Comparison of ENCODE assay signal across 1 cellular context in genomic region chr17:58391302-58391984, GRCh38.
TF ChIP-seq lines count a peak whose summit lies in the region.

No MANE protein-coding gene starts in this region.

TF ChIP-seq in HepG2, 621 proteins besides CTCF, POLR2A, EP300 and RAD21 (continued from another document and continues in another):
- TF ChIP-seq, protein P1, sequence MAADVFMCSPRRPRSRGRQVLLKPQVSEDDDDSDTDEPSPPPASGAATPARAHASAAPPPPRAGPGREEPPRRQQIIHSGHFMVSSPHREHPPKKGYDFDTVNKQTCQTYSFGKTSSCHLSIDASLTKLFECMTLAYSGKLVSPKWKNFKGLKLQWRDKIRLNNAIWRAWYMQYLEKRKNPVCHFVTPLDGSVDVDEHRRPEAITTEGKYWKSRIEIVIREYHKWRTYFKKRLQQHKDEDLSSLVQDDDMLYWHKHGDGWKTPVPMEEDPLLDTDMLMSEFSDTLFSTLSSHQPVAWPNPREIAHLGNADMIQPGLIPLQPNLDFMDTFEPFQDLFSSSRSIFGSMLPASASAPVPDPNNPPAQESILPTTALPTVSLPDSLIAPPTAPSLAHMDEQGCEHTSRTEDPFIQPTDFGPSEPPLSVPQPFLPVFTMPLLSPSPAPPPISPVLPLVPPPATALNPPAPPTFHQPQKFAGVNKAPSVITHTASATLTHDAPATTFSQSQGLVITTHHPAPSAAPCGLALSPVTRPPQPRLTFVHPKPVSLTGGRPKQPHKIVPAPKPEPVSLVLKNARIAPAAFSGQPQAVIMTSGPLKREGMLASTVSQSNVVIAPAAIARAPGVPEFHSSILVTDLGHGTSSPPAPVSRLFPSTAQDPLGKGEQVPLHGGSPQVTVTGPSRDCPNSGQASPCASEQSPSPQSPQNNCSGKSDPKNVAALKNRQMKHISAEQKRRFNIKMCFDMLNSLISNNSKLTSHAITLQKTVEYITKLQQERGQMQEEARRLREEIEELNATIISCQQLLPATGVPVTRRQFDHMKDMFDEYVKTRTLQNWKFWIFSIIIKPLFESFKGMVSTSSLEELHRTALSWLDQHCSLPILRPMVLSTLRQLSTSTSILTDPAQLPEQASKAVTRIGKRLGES (CRISPR knock-in tag; IDR thresholded peaks at IDR 0.05; ENCODE audit: borderline replicate concordance), result no peak
- TF ChIP-seq, protein P2, sequence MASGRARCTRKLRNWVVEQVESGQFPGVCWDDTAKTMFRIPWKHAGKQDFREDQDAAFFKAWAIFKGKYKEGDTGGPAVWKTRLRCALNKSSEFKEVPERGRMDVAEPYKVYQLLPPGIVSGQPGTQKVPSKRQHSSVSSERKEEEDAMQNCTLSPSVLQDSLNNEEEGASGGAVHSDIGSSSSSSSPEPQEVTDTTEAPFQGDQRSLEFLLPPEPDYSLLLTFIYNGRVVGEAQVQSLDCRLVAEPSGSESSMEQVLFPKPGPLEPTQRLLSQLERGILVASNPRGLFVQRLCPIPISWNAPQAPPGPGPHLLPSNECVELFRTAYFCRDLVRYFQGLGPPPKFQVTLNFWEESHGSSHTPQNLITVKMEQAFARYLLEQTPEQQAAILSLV (CRISPR knock-in tag; IDR thresholded peaks at IDR 0.05; ENCODE audit: borderline replicate concordance), result peak; percentile 95
- TF ChIP-seq ZFP91 (CRISPR knock-in tag; IDR thresholded peaks at IDR 0.05; ENCODE audit: borderline replicate concordance) (peak; percentile 96), POLR2AphosphoS2 (IDR thresholded peaks at IDR 0.05; ENCODE audit: low read depth, low read length) (peak; percentile 60; the same call in 1 of the 2 replicates), CBX1 (IDR thresholded peaks at IDR 0.05; ENCODE audit: low read depth) (peak; percentile 90), MTF2 (CRISPR knock-in tag; IDR thresholded peaks at IDR 0.05; ENCODE audit: borderline replicate concordance) (no peak), ZNF276 (CRISPR knock-in tag; IDR thresholded peaks at IDR 0.05; ENCODE audit: low read depth) (peak; percentile 92), ZSCAN20 (CRISPR knock-in tag; IDR thresholded peaks at IDR 0.05; ENCODE audit: borderline replicate concordance) (no peak), NBN (conservative IDR thresholded peaks at IDR 0.05) (no peak), RARG (CRISPR knock-in tag; IDR thresholded peaks at IDR 0.05; ENCODE audit: low read depth) (peak; percentile 96; the same call in 1 of the 2 replicates), FIP1L1 (IDR thresholded peaks at IDR 0.05; ENCODE audit: borderline replicate concordance, insufficient read depth, low read depth, low read length) (peak; percentile 71; the same call in 1 of the 2 replicates), SAP130 (CRISPR knock-in tag; IDR thresholded peaks at IDR 0.05; ENCODE audit: low read depth) (peak; percentile 99), KAT8 (CRISPR knock-in tag; IDR thresholded peaks at IDR 0.05) (peak; percentile 88), DDIT3 (CRISPR knock-in tag; IDR thresholded peaks at IDR 0.05) (no peak), RNF2 (conservative IDR thresholded peaks at IDR 0.05; ENCODE audit: low read depth) (no peak), MXD3 (CRISPR knock-in tag; IDR thresholded peaks at IDR 0.05) (peak; percentile 64; the same call in 1 of the 2 replicates), SMAD3 (CRISPR knock-in tag; IDR thresholded peaks at IDR 0.05) (peak; percentile 100), ZMYM2 (CRISPR knock-in tag; IDR thresholded peaks at IDR 0.05) (peak; percentile 73), GATAD2A (CRISPR knock-in tag; IDR thresholded peaks at IDR 0.05) (peak; percentile 100), TCF7 (IDR thresholded peaks at IDR 0.05; ENCODE audit: low read depth) (peak; percentile 100), ZNF709 (CRISPR knock-in tag; IDR thresholded peaks at IDR 0.05) (peak; percentile 69; the same call in 1 of the 2 replicates), CBX5 (CRISPR knock-in tag; IDR thresholded peaks at IDR 0.05; ENCODE audit: borderline replicate concordance) (peak; percentile 97), HDAC6 (IDR thresholded peaks at IDR 0.05; ENCODE audit: low read depth, low read length) (no peak), ZSCAN31 (CRISPR knock-in tag; IDR thresholded peaks at IDR 0.05; ENCODE audit: low read depth) (peak; percentile 99), ZC3H4 (CRISPR knock-in tag; IDR thresholded peaks at IDR 0.05; ENCODE audit: borderline replicate concordance) (no peak), ZSCAN21 (CRISPR knock-in tag; IDR thresholded peaks at IDR 0.05; ENCODE audit: borderline replicate concordance) (peak; percentile 94), HNRNPL (IDR thresholded peaks at IDR 0.05; ENCODE audit: low read depth, low read length) (0 out of 2 replicates have a peak, but pooled peaks have one; percentile 18), ZNF567 (CRISPR knock-in tag; IDR thresholded peaks at IDR 0.05; ENCODE audit: borderline replicate concordance) (no peak), ZNF737 (CRISPR knock-in tag; IDR thresholded peaks at IDR 0.05; ENCODE audit: borderline replicate concordance) (no peak), ZNF713 (CRISPR knock-in tag; IDR thresholded peaks at IDR 0.05) (no peak), NFATC3 (CRISPR knock-in tag; IDR thresholded peaks at IDR 0.05) (peak; percentile 71; the same call in 1 of the 2 replicates), ZNF335 (CRISPR knock-in tag; IDR thresholded peaks at IDR 0.05) (peak; percentile 90), DNMT1 (CRISPR knock-in tag; IDR thresholded peaks at IDR 0.05) (0 out of 2 replicates have a peak, but pooled peaks have one; percentile 58), ZNF570 (CRISPR knock-in tag; IDR thresholded peaks at IDR 0.05; ENCODE audit: borderline replicate concordance) (no peak), PBX3 (CRISPR knock-in tag; IDR thresholded peaks at IDR 0.05; ENCODE audit: borderline replicate concordance) (peak; percentile 58; the same call in 1 of the 2 replicates), ZNF10 (CRISPR knock-in tag; IDR thresholded peaks at IDR 0.05; ENCODE audit: borderline replicate concordance, low read depth) (no peak), ZMAT5 (CRISPR knock-in tag; IDR thresholded peaks at IDR 0.05; ENCODE audit: borderline replicate concordance, low read depth) (no peak), SMC3 (IDR thresholded peaks at IDR 0.05; ENCODE audit: low read length) (peak; percentile 62), NR2C2 (CRISPR knock-in tag; IDR thresholded peaks at IDR 0.05; ENCODE audit: borderline replicate concordance) (peak; percentile 91), ARID5B (CRISPR knock-in tag; IDR thresholded peaks at IDR 0.05) (peak; percentile 100), SMARCC2 (IDR thresholded peaks at IDR 0.05) (peak; percentile 80; the same call in 1 of the 2 replicates), ZNF446 (CRISPR knock-in tag; IDR thresholded peaks at IDR 0.05) (no peak), SMAD1 (CRISPR knock-in tag; IDR thresholded peaks at IDR 0.05; ENCODE audit: borderline replicate concordance, low read depth) (no peak; the same call in 1 of the 2 replicates), ZNF678 (CRISPR knock-in tag; IDR thresholded peaks at IDR 0.05) (peak; percentile 87; the same call in 1 of the 2 replicates), SUZ12 (IDR thresholded peaks at IDR 0.05; ENCODE audit: low read depth, low read length) (no peak), RFXANK (CRISPR knock-in tag; IDR thresholded peaks at IDR 0.05) (peak; percentile 71; the same call in 1 of the 2 replicates), ZNF549 (CRISPR knock-in tag; IDR thresholded peaks at IDR 0.05) (no peak), ZSCAN9 (CRISPR knock-in tag; IDR thresholded peaks at IDR 0.05; ENCODE audit: borderline replicate concordance) (peak; percentile 93), ZNF75D (CRISPR knock-in tag; IDR thresholded peaks at IDR 0.05; ENCODE audit: borderline replicate concordance) (no peak), HNRNPUL1 (IDR thresholded peaks at IDR 0.05; ENCODE audit: low read depth, low read length) (peak; percentile 54; the same call in 1 of the 2 replicates)
- TF ChIP-seq, protein P3, sequence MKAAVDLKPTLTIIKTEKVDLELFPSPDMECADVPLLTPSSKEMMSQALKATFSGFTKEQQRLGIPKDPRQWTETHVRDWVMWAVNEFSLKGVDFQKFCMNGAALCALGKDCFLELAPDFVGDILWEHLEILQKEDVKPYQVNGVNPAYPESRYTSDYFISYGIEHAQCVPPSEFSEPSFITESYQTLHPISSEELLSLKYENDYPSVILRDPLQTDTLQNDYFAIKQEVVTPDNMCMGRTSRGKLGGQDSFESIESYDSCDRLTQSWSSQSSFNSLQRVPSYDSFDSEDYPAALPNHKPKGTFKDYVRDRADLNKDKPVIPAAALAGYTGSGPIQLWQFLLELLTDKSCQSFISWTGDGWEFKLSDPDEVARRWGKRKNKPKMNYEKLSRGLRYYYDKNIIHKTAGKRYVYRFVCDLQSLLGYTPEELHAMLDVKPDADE (CRISPR knock-in tag; IDR thresholded peaks at IDR 0.05), result 0 out of 2 replicates have a peak, but pooled peaks have one; percentile 30
- TF ChIP-seq, protein P4, sequence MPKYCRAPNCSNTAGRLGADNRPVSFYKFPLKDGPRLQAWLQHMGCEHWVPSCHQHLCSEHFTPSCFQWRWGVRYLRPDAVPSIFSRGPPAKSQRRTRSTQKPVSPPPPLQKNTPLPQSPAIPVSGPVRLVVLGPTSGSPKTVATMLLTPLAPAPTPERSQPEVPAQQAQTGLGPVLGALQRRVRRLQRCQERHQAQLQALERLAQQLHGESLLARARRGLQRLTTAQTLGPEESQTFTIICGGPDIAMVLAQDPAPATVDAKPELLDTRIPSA (CRISPR knock-in tag; IDR thresholded peaks at IDR 0.05; ENCODE audit: borderline replicate concordance), result no peak
